In genomic region chr1:1625404-1625775, GRCh38 we compare ENCODE assay signal across 24 cellular contexts. TPM values are rescaled to one million over a fixed set of nuclear protein-coding genes. Genes with fewer than 3 reads are reported as not detected.
"Had no signal": no experiment of that assay in that cellular context is flagged by ENCODE, and none has a peak within 500 bp of the region (broad histone marks: within the 10 kb centered on the region; RNA-seq: fewer than 3 reads in every experiment).

No MANE protein-coding gene starts in this region.

- ATAC-seq: activated CD4-positive, alpha-beta T cell treated with anti-CD3 and anti-CD28 coated beads for 36 hours; mucosa of descending colon; stimulated activated naive B cell treated with anti-CD40 and anti-IgM and Interleukin-4, amounts not matched to agents 10 μg/mL and 1 μg/mL and 100 μg/mL, for 72 hours; WTC11 had no signal

- H3K4me3 ChIP-seq: hepatocyte, mucosa of descending colon, sigmoid colon, smooth muscle cell, testis, upper lobe of left lung had no signal

- H2AFZ ChIP-seq: hepatocyte had no signal

- H3K9me3 Mint-ChIP-seq: brain; nephron progenitor cell; T-helper 1 cell treated with Interleukin-12 subunit alpha and Interleukin-12 subunit beta and Interleukin-4 antibody, amounts not matched to agents 30 μg/mL and 1 μg/mL, for 36 hours; WTC11 had no signal

- DNase-seq: activated CD4-positive, alpha-beta T cell treated with anti-CD3 and anti-CD28 coated beads for 36 hours; activated CD4-positive, alpha-beta T cell treated with anti-CD3 and anti-CD28 coated beads, Interleukin-2, amount 50 U/mL, for 4 hours; activated CD8-positive, alpha-beta memory T cell treated with anti-CD3 and anti-CD28 coated beads for 24 hours; activated effector memory CD4-positive, alpha-beta T cell treated with anti-CD3 and anti-CD28 coated beads, Interleukin-2, amount 50 U/mL, for 16 hours; activated naive CD4-positive, alpha-beta T cell treated with anti-CD3 and anti-CD28 coated beads, Interleukin-2, amount 50 U/mL, for 16 hours; caudate nucleus; dermis blood vessel endothelial cell; effector CD8-positive, alpha-beta T cell; immature natural killer cell; nephron progenitor cell; nucleus accumbens; sigmoid colon; stimulated activated CD4-positive, alpha-beta T cell treated with anti-CD3 and anti-CD28 coated beads, Interleukin-2, amount 100 ng/mL, for 48 hours; stimulated activated CD8-positive, alpha-beta memory T cell treated with anti-CD3 and anti-CD28 coated beads, Interleukin-4, amount 100 ng/mL, for 48 hours; stimulated activated naive B cell treated with anti-CD40 and anti-IgM and Interleukin-4, amounts not matched to agents 10 μg/mL and 1 μg/mL and 100 μg/mL, for 72 hours; T1000; testis had no signal

- H3K4me2 ChIP-seq: hepatocyte, smooth muscle cell had no signal

- H3K36me3 Mint-ChIP-seq: brain, immature natural killer cell, WTC11 had no signal

- H3K4me1 ChIP-seq: testis had no signal

- H3K79me2 ChIP-seq: hepatocyte had no signal

- H3K4me3 Mint-ChIP-seq: activated CD4-positive, alpha-beta T cell treated with anti-CD3 and anti-CD28 coated beads for 36 hours; brain; immature natural killer cell; nephron progenitor cell; stimulated activated naive B cell treated with anti-CD40 and anti-IgM and Interleukin-4, amounts not matched to agents 10 μg/mL and 1 μg/mL and 100 μg/mL, for 72 hours; T-helper 1 cell treated with Interleukin-12 subunit alpha and Interleukin-12 subunit beta and Interleukin-4 antibody, amounts not matched to agents 30 μg/mL and 1 μg/mL, for 36 hours; WTC11 had no signal

- H3K27me3 ChIP-seq: testis had no signal

- H3K9me3 ChIP-seq: mucosa of descending colon, sigmoid colon, testis, upper lobe of left lung had no signal

- H3K27ac ChIP-seq: hepatocyte, sigmoid colon, testis, upper lobe of left lung had no signal

- H3K27ac Mint-ChIP-seq: activated CD4-positive, alpha-beta T cell treated with anti-CD3 and anti-CD28 coated beads for 36 hours; nephron progenitor cell; stimulated activated naive B cell treated with anti-CD40 and anti-IgM and Interleukin-4, amounts not matched to agents 10 μg/mL and 1 μg/mL and 100 μg/mL, for 72 hours; T-helper 1 cell treated with Interleukin-12 subunit alpha and Interleukin-12 subunit beta and Interleukin-4 antibody, amounts not matched to agents 30 μg/mL and 1 μg/mL, for 36 hours; WTC11 had no signal

RNA-seq across cellular contexts. Expression of gene MMP23B, which starts 6.6 kb away (rescaled TPM):
- total RNA-seq: dermis blood vessel endothelial cell had no signal
